16 cellular contexts compared by ENCODE assay signal in genomic region chr22:46135611-46136538, GRCh38.
"Had no signal": no experiment of that assay in that cellular context is flagged by ENCODE, and none has a peak within 500 bp of the region (broad histone marks: within the 10 kb centered on the region; RNA-seq: fewer than 3 reads in every experiment).

No MANE protein-coding gene starts in this region.

- H3K4me1 ChIP-seq: colonic mucosa had no signal

- H3K4me3 ChIP-seq: ascending aorta, colonic mucosa, esophagus muscularis mucosa, gastrocnemius medialis, upper lobe of right lung had no signal

- H3K4me1 Mint-ChIP-seq: activated T-helper 17 cell treated with anti-CD3 and anti-CD28 coated beads, Interleukin-2, amount 50 U/mL, for 72 hours had no signal

- DNase-seq: activated T-cell treated with anti-CD3 and anti-CD28 coated beads, Interleukin-2, amount 50 U/mL, for 1 hour; brain microvascular endothelial cell; colonic mucosa; gastrocnemius medialis; islet precursor cell; occipital lobe; stimulated activated CD4-positive, alpha-beta T cell treated with anti-CD3 and anti-CD28 coated beads, Interleukin-12 subunit alpha, Interleukin-12 subunit beta, amount 100 ng/mL, for 4 hours; stimulated activated CD4-positive, alpha-beta T cell treated with anti-CD3 and anti-CD28 coated beads, Interleukin-4, amount 100 ng/mL, for 4 hours; stimulated activated naive CD8-positive, alpha-beta T cell treated with anti-CD3 and anti-CD28 coated beads, Interleukin-15, Interleukin-2, amounts not matched to agents 100 U/mL and 50 U/mL, for 24 hours; upper lobe of right lung had no signal

- H3K36me3 ChIP-seq: ascending aorta, brain microvascular endothelial cell, colonic mucosa, esophagus muscularis mucosa, gastrocnemius medialis, upper lobe of right lung had no signal

- H3K27me3 ChIP-seq: ascending aorta, brain microvascular endothelial cell, colonic mucosa, esophagus muscularis mucosa, gastrocnemius medialis, upper lobe of right lung had no signal

- H3K36me3 Mint-ChIP-seq: activated naive CD4-positive, alpha-beta T cell treated with anti-CD3 and anti-CD28 coated beads, Interleukin-2, amount 50 U/mL, for 72 hours had no signal

- H3K27ac ChIP-seq: ascending aorta, brain microvascular endothelial cell, colonic mucosa, esophagus muscularis mucosa, gastrocnemius medialis, upper lobe of right lung had no signal

- H3K9me3 Mint-ChIP-seq: activated naive CD4-positive, alpha-beta T cell treated with anti-CD3 and anti-CD28 coated beads, Interleukin-2, amount 50 U/mL, for 72 hours; activated T-helper 17 cell treated with anti-CD3 and anti-CD28 coated beads, Interleukin-2, amount 50 U/mL, for 72 hours; nephron had no signal

- H3K9me3 ChIP-seq: ascending aorta, colonic mucosa, esophagus muscularis mucosa, gastrocnemius medialis, SK-N-SH, upper lobe of right lung had no signal

- ATAC-seq: activated naive CD4-positive, alpha-beta T cell treated with anti-CD3 and anti-CD28 coated beads, Interleukin-2, amount 50 U/mL, for 72 hours; activated T-helper 17 cell treated with anti-CD3 and anti-CD28 coated beads, Interleukin-2, amount 50 U/mL, for 72 hours; gastrocnemius medialis; stimulated activated naive CD8-positive, alpha-beta T cell treated with anti-CD3 and anti-CD28 coated beads, Interleukin-15, Interleukin-2, amounts not matched to agents 100 U/mL and 50 U/mL, for 24 hours had no signal

- H3K9ac ChIP-seq: SK-N-SH had no signal

- H3K27me3 Mint-ChIP-seq: activated T-helper 17 cell treated with anti-CD3 and anti-CD28 coated beads, Interleukin-2, amount 50 U/mL, for 72 hours had no signal

- H3K4me3 Mint-ChIP-seq: activated T-helper 17 cell treated with anti-CD3 and anti-CD28 coated beads, Interleukin-2, amount 50 U/mL, for 72 hours; nephron had no signal

- H3K27ac Mint-ChIP-seq: activated naive CD4-positive, alpha-beta T cell treated with anti-CD3 and anti-CD28 coated beads, Interleukin-2, amount 50 U/mL, for 72 hours; activated T-helper 17 cell treated with anti-CD3 and anti-CD28 coated beads, Interleukin-2, amount 50 U/mL, for 72 hours had no signal
